Comparison of ENCODE assay signal across 8 cellular contexts in genomic region chr16:85557976-85558589, GRCh38. TPM values are rescaled to one million over a fixed set of nuclear protein-coding genes. Genes with fewer than 3 reads are reported as not detected.
DNase-seq lines count a peak whose midpoint lies in the region; ATAC-seq, FAIRE-seq and TF ChIP-seq lines count a peak whose summit lies in the region.

No MANE protein-coding gene starts in this region.

- H3K27ac Mint-ChIP-seq in CD8-positive, alpha-beta memory T cell = peak overlapping the region; percentile 83 to 99 (median 90)
- no peak overlapping the region for H3K27ac Mint-ChIP-seq in activated CD4-positive, alpha-beta memory T cell treated with anti-CD3 and anti-CD28 coated beads for 36 hours

- H3K36me3 ChIP-seq in CD8-positive, alpha-beta memory T cell (ENCODE audit: insufficient read depth, low read length) = no peaks in the 10 kb centered on the region
- H3K36me3 ChIP-seq in iPS-18a (ENCODE audit: control insufficient read depth, low read depth, low read length) = no peaks in the 10 kb centered on the region
- no peaks in the 10 kb centered on the region for H3K36me3 ChIP-seq in stomach smooth muscle (ENCODE audit: control insufficient read depth in 2 of 2, insufficient read depth in 2 of 2, low read length in 2 of 2)

- TF ChIP-seq EP300 in Ishikawa (IDR thresholded peaks at IDR 0.05; ENCODE audit: borderline replicate concordance) = peak; percentile 70; the same call in 1 of the 2 replicates

- H3K9ac ChIP-seq in iPS-18a (ENCODE audit: low read length) (peak overlapping the region; percentile 0), stomach smooth muscle (ENCODE audit: low read length in 2 of 2) (peak overlapping the region; percentile 47 to 49)

- TF ChIP-seq RAD21 in Ishikawa (IDR thresholded peaks at IDR 0.05; ENCODE audit: low read depth) = peak; percentile 33; the same call in 1 of the 2 replicates

- H3K9me3 Mint-ChIP-seq in CD8-positive, alpha-beta memory T cell = peaks cover 0 to 5% (median 0%) of the 10 kb centered on the region in 5 donors
- H3K9me3 Mint-ChIP-seq in activated CD4-positive, alpha-beta memory T cell treated with anti-CD3 and anti-CD28 coated beads for 36 hours = no peaks in the 10 kb centered on the region

- H3K4me1 ChIP-seq in CD8-positive, alpha-beta memory T cell (ENCODE audit: insufficient read depth, low read length) = peaks cover 14% of the 10 kb centered on the region
- H3K4me1 ChIP-seq in iPS-18a (ENCODE audit: control insufficient read depth, low read depth, low read length) = peaks cover 29% of the 10 kb centered on the region
- H3K4me1 ChIP-seq in stomach smooth muscle (ENCODE audit: control insufficient read depth, insufficient read depth, low read length) = peaks cover 38% of the 10 kb centered on the region

- H3K27me3 ChIP-seq in CD8-positive, alpha-beta memory T cell (ENCODE audit: insufficient read depth, low read length, poor library complexity, severe bottlenecking) = no peaks in the 10 kb centered on the region
- H3K27me3 ChIP-seq in iPS-18a (ENCODE audit: control insufficient read depth, insufficient read depth, low read length) = no peaks in the 10 kb centered on the region
- no peaks in the 10 kb centered on the region for H3K27me3 ChIP-seq in stomach smooth muscle (ENCODE audit: control insufficient read depth in 1 of 2, insufficient read depth in 2 of 2, low read length in 2 of 2)

- FAIRE-seq in RCC 7860 (lab: Jason Lieb, UNC) = no peak

- peak overlapping the region; percentile 87 for H3K4me3 ChIP-seq in CD8-positive, alpha-beta memory T cell (ENCODE audit: low read length)
- peak overlapping the region; percentile 89 for H3K4me3 ChIP-seq in iPS-18a (ENCODE audit: low read length)
- H3K4me3 ChIP-seq in stomach smooth muscle (ENCODE audit: low read length in 2 of 2) = peak overlapping the region; percentile 78 to 84

- ATAC-seq in left lobe of liver (no peak), GM19467 (IDR thresholded peaks at IDR 0.05; ENCODE audit: unreplicated experiment) (no peak)

- peak overlapping the region; percentile 84 to 99 (median 97) for H3K4me3 Mint-ChIP-seq in CD8-positive, alpha-beta memory T cell
- peak overlapping the region; percentile 90 for H3K4me3 Mint-ChIP-seq in activated CD4-positive, alpha-beta memory T cell treated with anti-CD3 and anti-CD28 coated beads for 36 hours

- H3K27me3 Mint-ChIP-seq in CD8-positive, alpha-beta memory T cell = peaks cover 0 to 3% of the 10 kb centered on the region in 2 donors
- H3K27me3 Mint-ChIP-seq in activated CD4-positive, alpha-beta memory T cell treated with anti-CD3 and anti-CD28 coated beads for 36 hours = no peaks in the 10 kb centered on the region

- peak overlapping the region; percentile 95 for H3K27ac ChIP-seq in CD8-positive, alpha-beta memory T cell (ENCODE audit: low read depth, low read length)
- no peak overlapping the region for H3K27ac ChIP-seq in iPS-18a (ENCODE audit: low read length)
- peak overlapping the region; percentile 80 for H3K27ac ChIP-seq in stomach smooth muscle (ENCODE audit: low read length)

- peaks cover 46 to 69% (median 56%) of the 10 kb centered on the region in 3 donors for H3K4me1 Mint-ChIP-seq in CD8-positive, alpha-beta memory T cell
- peaks cover 30% of the 10 kb centered on the region for H3K4me1 Mint-ChIP-seq in activated CD4-positive, alpha-beta memory T cell treated with anti-CD3 and anti-CD28 coated beads for 36 hours (ENCODE audit: low read depth)

- CTCF ChIA-PET in CD8-positive, alpha-beta memory T cell (lab: Charles Lee) = interaction anchor here (0.6 to 2.2 kb wide), 6 partner anchors 10 to 137 kb away, joined by 3 to 16 read pairs (median 7); no protein-coding TSS in a partner anchor
- CTCF ChIA-PET in activated CD4-positive, alpha-beta memory T cell treated with anti-CD3 and anti-CD28 coated beads for 36 hours (lab: Charles Lee) = interaction anchor here (0.9 to 2.7 kb wide), 6 partner anchors 11 to 159 kb away, joined by 3 to 17 read pairs (median 4); no protein-coding TSS in a partner anchor

- peaks cover 0 to 19% (median 0%) of the 10 kb centered on the region in 3 donors for H3K36me3 Mint-ChIP-seq in CD8-positive, alpha-beta memory T cell
- H3K36me3 Mint-ChIP-seq in activated CD4-positive, alpha-beta memory T cell treated with anti-CD3 and anti-CD28 coated beads for 36 hours = peaks cover 2% of the 10 kb centered on the region

- intact Hi-C loops in activated CD4-positive, alpha-beta memory T cell treated with anti-CD3 and anti-CD28 coated beads for 36 hours (cut with micrococcal nuclease) = loop anchor here (5.0 to 10.0 kb wide), 3 partner anchors 129 to 1827 kb away; partner anchors contain the start of genes FBXO31 and GINS2

- POLR2A ChIA-PET in CD8-positive, alpha-beta memory T cell (lab: Charles Lee) = interaction anchor here (0.6 to 4.5 kb wide), 5 partner anchors 11 to 491 kb away, joined by 3 to 38 read pairs (median 8); no protein-coding TSS in a partner anchor
- POLR2A ChIA-PET in activated CD4-positive, alpha-beta memory T cell treated with anti-CD3 and anti-CD28 coated beads for 36 hours (lab: Charles Lee) = interaction anchor here (0.6 to 1.6 kb wide), 2 partner anchors 12 to 1004 kb away, joined by 3 to 5 read pairs; no protein-coding TSS in a partner anchor

- DNase-seq in CD8-positive, alpha-beta memory T cell = peak in 2 of 5 donors; percentile 29 to 35
- DNase-seq in activated CD4-positive, alpha-beta memory T cell treated with anti-CD3 and anti-CD28 coated beads for 36 hours = no peak
- DNase-seq in RCC 7860 (ENCODE audit: low spot score) (no peak), left lobe of liver (ENCODE audit: low spot score) (no peak)

- no peaks in the 10 kb centered on the region for H3K9me3 ChIP-seq in CD8-positive, alpha-beta memory T cell (ENCODE audit: low read length)
- H3K9me3 ChIP-seq in iPS-18a (ENCODE audit: control insufficient read depth, low read depth, low read length) = no peaks in the 10 kb centered on the region
- H3K9me3 ChIP-seq in stomach smooth muscle (ENCODE audit: control insufficient read depth in 2 of 2, low read length in 2 of 2) = no peaks in the 10 kb centered on the region

TF ChIP-seq in Ishikawa, 13 proteins besides CTCF, POLR2A, EP300 and RAD21:
- TF ChIP-seq USF1 (IDR thresholded peaks at IDR 0.05) = peak; percentile 61
- no peak for TF ChIP-seq CREB1 (IDR thresholded peaks at IDR 0.05; ENCODE audit: low read depth)
- peak; percentile 43 for TF ChIP-seq NFIC (IDR thresholded peaks at IDR 0.05)
- TF ChIP-seq, protein P1, sequence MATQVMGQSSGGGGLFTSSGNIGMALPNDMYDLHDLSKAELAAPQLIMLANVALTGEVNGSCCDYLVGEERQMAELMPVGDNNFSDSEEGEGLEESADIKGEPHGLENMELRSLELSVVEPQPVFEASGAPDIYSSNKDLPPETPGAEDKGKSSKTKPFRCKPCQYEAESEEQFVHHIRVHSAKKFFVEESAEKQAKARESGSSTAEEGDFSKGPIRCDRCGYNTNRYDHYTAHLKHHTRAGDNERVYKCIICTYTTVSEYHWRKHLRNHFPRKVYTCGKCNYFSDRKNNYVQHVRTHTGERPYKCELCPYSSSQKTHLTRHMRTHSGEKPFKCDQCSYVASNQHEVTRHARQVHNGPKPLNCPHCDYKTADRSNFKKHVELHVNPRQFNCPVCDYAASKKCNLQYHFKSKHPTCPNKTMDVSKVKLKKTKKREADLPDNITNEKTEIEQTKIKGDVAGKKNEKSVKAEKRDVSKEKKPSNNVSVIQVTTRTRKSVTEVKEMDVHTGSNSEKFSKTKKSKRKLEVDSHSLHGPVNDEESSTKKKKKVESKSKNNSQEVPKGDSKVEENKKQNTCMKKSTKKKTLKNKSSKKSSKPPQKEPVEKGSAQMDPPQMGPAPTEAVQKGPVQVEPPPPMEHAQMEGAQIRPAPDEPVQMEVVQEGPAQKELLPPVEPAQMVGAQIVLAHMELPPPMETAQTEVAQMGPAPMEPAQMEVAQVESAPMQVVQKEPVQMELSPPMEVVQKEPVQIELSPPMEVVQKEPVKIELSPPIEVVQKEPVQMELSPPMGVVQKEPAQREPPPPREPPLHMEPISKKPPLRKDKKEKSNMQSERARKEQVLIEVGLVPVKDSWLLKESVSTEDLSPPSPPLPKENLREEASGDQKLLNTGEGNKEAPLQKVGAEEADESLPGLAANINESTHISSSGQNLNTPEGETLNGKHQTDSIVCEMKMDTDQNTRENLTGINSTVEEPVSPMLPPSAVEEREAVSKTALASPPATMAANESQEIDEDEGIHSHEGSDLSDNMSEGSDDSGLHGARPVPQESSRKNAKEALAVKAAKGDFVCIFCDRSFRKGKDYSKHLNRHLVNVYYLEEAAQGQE (IDR thresholded peaks at IDR 0.05; ENCODE audit: low read depth) = no peak
- TF ChIP-seq CEBPB (IDR thresholded peaks at IDR 0.05) = no peak
- no peak for TF ChIP-seq FOXM1 (IDR thresholded peaks at IDR 0.05; ENCODE audit: borderline replicate concordance, low read depth)
- no peak for TF ChIP-seq TAF1 (IDR thresholded peaks at IDR 0.05; ENCODE audit: low read depth)
- no peak for TF ChIP-seq YY1 (IDR thresholded peaks at IDR 0.05; ENCODE audit: low read depth)
- TF ChIP-seq TEAD4 (IDR thresholded peaks at IDR 0.05) = peak; percentile 28; the same call in 1 of the 2 replicates
- no peak for TF ChIP-seq ZBTB7A (IDR thresholded peaks at IDR 0.05; ENCODE audit: low read depth)
- TF ChIP-seq TCF12 (IDR thresholded peaks at IDR 0.05; ENCODE audit: low read depth) = peak; percentile 88
- TF ChIP-seq MAX (IDR thresholded peaks at IDR 0.05) = 0 out of 2 replicates have a peak, but pooled peaks have one; percentile 17
- TF ChIP-seq EGR1 (IDR thresholded peaks at IDR 0.05) = no peak

RNA-seq across cellular contexts. Expression of gene GSE1, which starts 55.0 kb away (rescaled TPM):
- 10 to 100 TPM; 27.8 to 28.5 TPM for total RNA-seq in CD8-positive, alpha-beta memory T cell
- 5.5 TPM for polyA plus RNA-seq in CD8-positive, alpha-beta memory T cell
- total RNA-seq in activated CD4-positive, alpha-beta memory T cell treated with anti-CD3 and anti-CD28 coated beads for 36 hours = 10 to 100 TPM; 15.3 to 16.0 TPM
- total RNA-seq in left lobe of liver = 38.3 TPM
